In genomic region chr17:78793415-78793814, GRCh38 we compare ENCODE assay signal across 28 cellular contexts. TPM values are rescaled to one million over a fixed set of nuclear protein-coding genes. Genes with fewer than 3 reads are reported as not detected.
DNase-seq lines count a peak whose midpoint lies in the region; ATAC-seq, FAIRE-seq and TF ChIP-seq lines count a peak whose summit lies in the region.
"Had no signal": no experiment of that assay in that cellular context is flagged by ENCODE, and none has a peak within 500 bp of the region (broad histone marks: within the 10 kb centered on the region; RNA-seq: fewer than 3 reads in every experiment).

No MANE protein-coding gene starts in this region.

- FAIRE-seq in bronchial epithelial cell (lab: Jason Lieb, UNC): peak; percentile 68
- FAIRE-seq: small intestine had no signal

- ATAC-seq in CD4-positive, alpha-beta T cell (ENCODE audit: poor library complexity): no peak
- ATAC-seq in natural killer cell (peak; percentile 27 to 57 (median 29)), GM21529 (IDR thresholded peaks at IDR 0.05; ENCODE audit: unreplicated experiment) (no peak), HG02938 (IDR thresholded peaks at IDR 0.05; ENCODE audit: unreplicated experiment) (no peak)
- ATAC-seq: activated T-cell treated with anti-CD3 and anti-CD28 coated beads, Interleukin-2, amount 50 U/mL, for 4 hours; body of pancreas; HCT116; left lung; Panc1 had no signal

- H3K23ac ChIP-seq in H9 (ENCODE audit: insufficient read length, low read depth, low read length): no peak overlapping the region

- H2BK120ac ChIP-seq in H9 (ENCODE audit: low read depth, low read length, poor library complexity, severe bottlenecking): no peak overlapping the region

- H3K27ac Mint-ChIP-seq in CD4-positive, alpha-beta T cell: peak overlapping the region; percentile 97
- H3K27ac Mint-ChIP-seq in H9 (peak overlapping the region in 2 of 3 experiments; percentile 1 to 77; a peak in 3 of 7 replicates), natural killer cell (peak overlapping the region; percentile 55 to 82)
- H3K27ac Mint-ChIP-seq: activated B cell treated with CpG ODN at 0.5 μM for 24 hours; activated naive CD4-positive, alpha-beta T cell treated with anti-CD3 and anti-CD28 coated beads, Interleukin-2, amount 10 ng/mL, durations not matched to agents 7 days and 5 days; dendritic cell treated with granulocyte-macrophage colony-stimulating factor and Interleukin-4, amounts not matched to agents 40 ng/mL and 50 ng/mL, for 4 days; mesothelial cell of epicardium; neural progenitor cell had no signal

- no peak overlapping the region for H3K14ac ChIP-seq in H9 (ENCODE audit: insufficient read depth, low read length)

- H3K9me3 Mint-ChIP-seq in CD4-positive, alpha-beta T cell: no peaks in the 10 kb centered on the region
- no peaks in the 10 kb centered on the region for H3K9me3 Mint-ChIP-seq in H9
- no peaks in the 10 kb centered on the region for H3K9me3 Mint-ChIP-seq in natural killer cell
- H3K9me3 Mint-ChIP-seq: activated B cell treated with CpG ODN at 0.5 μM for 24 hours; activated naive CD4-positive, alpha-beta T cell treated with anti-CD3 and anti-CD28 coated beads, Interleukin-2, amount 10 ng/mL, durations not matched to agents 7 days and 5 days; activated T-cell treated with anti-CD3 and anti-CD28 coated beads, Interleukin-2, amount 50 U/mL, for 4 hours; CD14-positive monocyte; dendritic cell treated with granulocyte-macrophage colony-stimulating factor and Interleukin-4, amounts not matched to agents 40 ng/mL and 50 ng/mL, for 4 days; mesothelial cell of epicardium; neural progenitor cell had no signal

- H2AK5ac ChIP-seq in H9 (ENCODE audit: insufficient read length, low read length): no peak overlapping the region

- no peak overlapping the region for H2BK20ac ChIP-seq in H9 (ENCODE audit: low read depth, low read length, poor library complexity, severe bottlenecking)

- no peak overlapping the region for H4K91ac ChIP-seq in H9 (ENCODE audit: insufficient read length, low read depth, low read length)

- POLR2A ChIA-PET in CD4-positive, alpha-beta T cell (lab: Charles Lee): interaction anchor here (0.6 to 1.0 kb wide), 3 partner anchors 11 to 672 kb away, joined by 3 to 6 read pairs (median 4); no protein-coding TSS in a partner anchor

- H3K9ac ChIP-seq in H9 (ENCODE audit: extremely low read depth, insufficient read length, low read length): no peak overlapping the region
- H3K9ac ChIP-seq: KMS-11, neural progenitor cell had no signal

- H3K4me2 ChIP-seq in H9 (ENCODE audit: insufficient read depth, insufficient read length, low read length): no peak overlapping the region
- H3K4me2 ChIP-seq: KMS-11, neural progenitor cell had no signal

- no peak overlapping the region for H4K5ac ChIP-seq in H9 (ENCODE audit: insufficient read length, low read depth, low read length)

- H4K20me1 ChIP-seq in H9 (ENCODE audit: control insufficient read depth, insufficient read depth, insufficient read length): no peaks in the 10 kb centered on the region

- no peak overlapping the region for H3K4ac ChIP-seq in H9 (ENCODE audit: low read depth, low read length)

- peak overlapping the region; percentile 54 for H3K4me3 Mint-ChIP-seq in CD4-positive, alpha-beta T cell
- H3K4me3 Mint-ChIP-seq in H9 (no peak overlapping the region), natural killer cell (peak overlapping the region; percentile 72)
- H3K4me3 Mint-ChIP-seq: activated B cell treated with CpG ODN at 0.5 μM for 24 hours; activated naive CD4-positive, alpha-beta T cell treated with anti-CD3 and anti-CD28 coated beads, Interleukin-2, amount 10 ng/mL, durations not matched to agents 7 days and 5 days; activated T-cell treated with anti-CD3 and anti-CD28 coated beads, Interleukin-2, amount 50 U/mL, for 4 hours; CD14-positive monocyte; dendritic cell treated with granulocyte-macrophage colony-stimulating factor and Interleukin-4, amounts not matched to agents 40 ng/mL and 50 ng/mL, for 4 days; mesothelial cell of epicardium; neural progenitor cell had no signal

- H3K23me2 ChIP-seq in H9 (ENCODE audit: insufficient read length, low read depth, low read length, poor library complexity, severe bottlenecking): no peaks in the 10 kb centered on the region

- intact Hi-C loops in CD4-positive, alpha-beta T cell (cut with DNase I, micrococcal nuclease): no loop called here
- intact Hi-C loops in natural killer cell (cut with micrococcal nuclease): no loop called here

- WGBS in H9 (ENCODE audit: extremely low coverage, insufficient read length, low lambda C conversion rate): no CpG with 5 or more reads among the region's 10 CpGs

- no peaks in the 10 kb centered on the region for H3K27me3 Mint-ChIP-seq in CD4-positive, alpha-beta T cell
- H3K27me3 Mint-ChIP-seq in H9 (ENCODE audit: low read depth) (no peaks in the 10 kb centered on the region), natural killer cell (ENCODE audit: low read depth in 2 of 2) (no peaks in the 10 kb centered on the region)
- H3K27me3 Mint-ChIP-seq: activated B cell treated with CpG ODN at 0.5 μM for 24 hours; activated naive CD4-positive, alpha-beta T cell treated with anti-CD3 and anti-CD28 coated beads, Interleukin-2, amount 10 ng/mL, durations not matched to agents 7 days and 5 days; dendritic cell treated with granulocyte-macrophage colony-stimulating factor and Interleukin-4, amounts not matched to agents 40 ng/mL and 50 ng/mL, for 4 days had no signal

- H3K4me3 ChIP-seq in bronchial epithelial cell (ENCODE audit: low read depth, low read length): no peak overlapping the region
- no peak overlapping the region for H3K4me3 ChIP-seq in right atrium auricular region
- H3K4me3 ChIP-seq: body of pancreas, left lung, neural progenitor cell, SJSA1 had no signal

- no peaks in the 10 kb centered on the region for H3K27me3 ChIP-seq in CD4-positive, alpha-beta T cell (ENCODE audit: control insufficient read depth, insufficient read depth, low read length)
- H3K27me3 ChIP-seq in H9 (ENCODE audit: insufficient read depth, low read length) (no peaks in the 10 kb centered on the region), bronchial epithelial cell (ENCODE audit: control insufficient read depth, insufficient read depth, low read length) (no peaks in the 10 kb centered on the region), right atrium auricular region (no peaks in the 10 kb centered on the region)
- H3K27me3 ChIP-seq: body of pancreas, left lung, neural progenitor cell, SJSA1 had no signal

- H3K79me2 ChIP-seq in H9 (ENCODE audit: insufficient read depth, low read length): no peaks in the 10 kb centered on the region; the same call in 1 of the 2 replicates

- H2AFZ ChIP-seq in H9 (ENCODE audit: low read length): no peak overlapping the region
- H2AFZ ChIP-seq: neural progenitor cell had no signal

- no peaks in the 10 kb centered on the region for H3K9me3 ChIP-seq in CD4-positive, alpha-beta T cell (ENCODE audit: control insufficient read depth, low read length)
- no peaks in the 10 kb centered on the region for H3K9me3 ChIP-seq in H9 (ENCODE audit: control insufficient read depth, low read depth, low read length)
- no peaks in the 10 kb centered on the region for H3K9me3 ChIP-seq in right atrium auricular region
- H3K9me3 ChIP-seq: body of pancreas, left lung, SJSA1 had no signal

- no peak for DNase-seq in CD4-positive, alpha-beta T cell
- DNase-seq in H9 (no peak), bronchial epithelial cell (ENCODE audit: low read depth) (no peak), natural killer cell (no peak), right atrium auricular region (ENCODE audit: low spot score) (no peak), GM10266 (ENCODE audit: extremely low spot score) (no peak)
- DNase-seq: activated B cell treated with CpG ODN at 0.5 μM for 24 hours; activated naive CD4-positive, alpha-beta T cell treated with anti-CD3 and anti-CD28 coated beads, Interleukin-2, amount 10 ng/mL, durations not matched to agents 7 days and 5 days; activated T-cell treated with anti-CD3 and anti-CD28 coated beads, Interleukin-2, amount 50 U/mL, for 4 hours; body of pancreas; DMS53; GDM1; left lung; MV-4-11; NCI-H510A treated with DMSO at 0.1 percent for 48 hours; NK-92 treated with Interleukin-12 subunit alpha and Interleukin-12 subunit beta, amount 100 ng/mL, for 24 hours; small intestine; stimulated activated naive CD4-positive, alpha-beta T cell had no signal

- H3K4me1 Mint-ChIP-seq in CD4-positive, alpha-beta T cell (ENCODE audit: low read depth): peaks cover 81% of the 10 kb centered on the region
- peaks cover 9 to 10% of the 10 kb centered on the region in 2 experiments for H3K4me1 Mint-ChIP-seq in H9
- peaks cover 63 to 68% of the 10 kb centered on the region in 2 donors for H3K4me1 Mint-ChIP-seq in natural killer cell

- CTCF ChIA-PET in CD4-positive, alpha-beta T cell (lab: Charles Lee): no interaction called here

- no peak overlapping the region for H3K18ac ChIP-seq in H9 (ENCODE audit: insufficient read length, low read depth, low read length)

- no peak overlapping the region for H2BK5ac ChIP-seq in H9 (ENCODE audit: insufficient read length, low read length)

- no peaks in the 10 kb centered on the region for H3K79me1 ChIP-seq in H9 (ENCODE audit: insufficient read depth, low read depth, low read length, poor library complexity, severe bottlenecking)

- no peak overlapping the region for H2BK12ac ChIP-seq in H9 (ENCODE audit: insufficient read length, low read depth, low read length)

- H3K4me1 ChIP-seq in H9 (ENCODE audit: insufficient read depth, low read length) (no peaks in the 10 kb centered on the region), right atrium auricular region (peaks cover 0 to 42% of the 10 kb centered on the region in 2 donors)

- H4K8ac ChIP-seq in H9 (replicated peaks; ENCODE audit: insufficient read length, low read depth, low read length): no peak overlapping the region

- H3K36me3 ChIP-seq in bronchial epithelial cell (ENCODE audit: control insufficient read depth, insufficient read depth, low read length) (peaks cover 24% of the 10 kb centered on the region), right atrium auricular region (peaks cover 29% of the 10 kb centered on the region)
- H3K36me3 ChIP-seq: neural progenitor cell had no signal

- no peak overlapping the region for H3K27ac ChIP-seq in CD4-positive, alpha-beta T cell (ENCODE audit: low read depth, low read length)
- H3K27ac ChIP-seq in H9 (ENCODE audit: insufficient read length, low read depth, low read length) (no peak overlapping the region), right atrium auricular region (no peak overlapping the region)
- H3K27ac ChIP-seq: body of pancreas, KMS-11, left lung, neural progenitor cell, SJSA1 had no signal

- peaks cover 83% of the 10 kb centered on the region for H3K36me3 Mint-ChIP-seq in CD4-positive, alpha-beta T cell (ENCODE audit: low read depth)
- H3K36me3 Mint-ChIP-seq in H9 (ENCODE audit: insufficient read depth in 1 of 3, low read depth in 3 of 3) (peaks cover 24 to 75% (median 56%) of the 10 kb centered on the region in 3 experiments; a peak in 6 of 7 replicates), natural killer cell (peaks cover 8% of the 10 kb centered on the region)

- TF ChIP-seq CTCF in CD4-positive, alpha-beta T cell (IDR thresholded peaks at IDR 0.05): no peak
- TF ChIP-seq CTCF in H9 (conservative IDR thresholded peaks at IDR 0.05) (no peak), bronchial epithelial cell (IDR thresholded peaks at IDR 0.05; ENCODE audit: insufficient read depth, low read length, severe bottlenecking) (no peak), natural killer cell (IDR thresholded peaks at IDR 0.05) (no peak), right atrium auricular region (IDR thresholded peaks at IDR 0.05) (no peak), GM10266 (IDR thresholded peaks at IDR 0.05; ENCODE audit: control insufficient read depth, insufficient read depth, low read depth, missing control alignments) (no peak)

- no peak overlapping the region for H2BK15ac ChIP-seq in H9 (ENCODE audit: low read depth, low read length)

- H3T11ph ChIP-seq in H9 (ENCODE audit: low read length): no peak overlapping the region

- no peak overlapping the region for H3K56ac ChIP-seq in H9 (ENCODE audit: insufficient read length, low read depth, low read length)

RNA-seq across cellular contexts. Expression of gene CYTH1, which starts 11.3 kb away (rescaled TPM):
- 100 to 1,000 TPM; 521 to 525 TPM for total RNA-seq in CD4-positive, alpha-beta T cell
- total RNA-seq in H9 (2021): 9.7 and 11.2 TPM in 2 replicates
- 35.5 and 44.8 TPM in 2 replicates for total RNA-seq in bronchial epithelial cell
- total RNA-seq in natural killer cell: 100 to 1,000 TPM; 437 to 514 (median 457) TPM
- 10 to 100 TPM; 23.8 to 31.0 TPM for total RNA-seq in right atrium auricular region

RNA-seq across cellular contexts. Expression of gene USP36, which starts 47.2 kb away (rescaled TPM):
- total RNA-seq in CD4-positive, alpha-beta T cell: 100 to 1,000 TPM; 489 to 494 TPM
- total RNA-seq in H9 (2021) (101 and 106 TPM in 2 replicates), bronchial epithelial cell (18.8 and 21.6 TPM in 2 replicates), natural killer cell (100 to 1,000 TPM; 241 to 304 (median 270) TPM), right atrium auricular region (10 to 100 TPM; 15.4 to 18.1 TPM)

Comparison
In these comparisons a context has a peak if more than half of its experiments do, and no peak if none do; other contexts are left out.
1. ATAC-seq: peak in natural killer cell (3 of 3); none in CD4-positive, alpha-beta T cell (single experiment), GM21529 (single experiment) and HG02938 (single experiment).
2. H3K27ac Mint-ChIP-seq: peak in every context shown above with its lines; median percentile 97 in CD4-positive, alpha-beta T cell; 68 in natural killer cell; 39 in H9.
3. H3K4me3 Mint-ChIP-seq: peak in CD4-positive, alpha-beta T cell (single experiment) and natural killer cell (single experiment); none in H9 (0 of 2).